20 cellular contexts compared by ENCODE assay signal in genomic region chr12:3015356-3015755, GRCh38.
"Had no signal": no experiment of that assay in that cellular context is flagged by ENCODE, and none has a peak within 500 bp of the region (broad histone marks: within the 10 kb centered on the region; RNA-seq: fewer than 3 reads in every experiment).

No MANE protein-coding gene starts in this region.

- FAIRE-seq: kidney had no signal

- H3K4me3 ChIP-seq: hepatocyte, left ventricle myocardium inferior, lung, psoas muscle, sigmoid colon, skin epidermis, stomach, thoracic aorta, transverse colon had no signal

- H2AFZ ChIP-seq: hepatocyte had no signal

- H3K27ac ChIP-seq: hepatocyte, left ventricle myocardium inferior, psoas muscle, sigmoid colon, skin epidermis, stomach, thoracic aorta, transverse colon had no signal

- DNase-seq: effector memory CD8-positive, alpha-beta T cell; foreskin melanocyte; head of caudate nucleus; left cardiac atrium; left ventricle myocardium inferior; mesenchymal stem cell; midbrain; naive B cell; retina; sigmoid colon; stimulated activated naive CD4-positive, alpha-beta T cell; stomach; substantia nigra; transverse colon had no signal

- H3K36me3 ChIP-seq: thoracic aorta, transverse colon had no signal

- H3K27me3 ChIP-seq: hepatocyte, sigmoid colon, stomach, transverse colon had no signal

- H3K4me1 ChIP-seq: sigmoid colon, stomach, transverse colon had no signal

- H3K9me3 ChIP-seq: left ventricle myocardium inferior, psoas muscle, sigmoid colon, stomach, thoracic aorta, transverse colon had no signal

- ATAC-seq: effector memory CD8-positive, alpha-beta T cell had no signal

- H3K79me2 ChIP-seq: hepatocyte had no signal

- H3K4me2 ChIP-seq: hepatocyte had no signal
